15 cellular contexts compared by ENCODE assay signal in the genomic region with DNA sequence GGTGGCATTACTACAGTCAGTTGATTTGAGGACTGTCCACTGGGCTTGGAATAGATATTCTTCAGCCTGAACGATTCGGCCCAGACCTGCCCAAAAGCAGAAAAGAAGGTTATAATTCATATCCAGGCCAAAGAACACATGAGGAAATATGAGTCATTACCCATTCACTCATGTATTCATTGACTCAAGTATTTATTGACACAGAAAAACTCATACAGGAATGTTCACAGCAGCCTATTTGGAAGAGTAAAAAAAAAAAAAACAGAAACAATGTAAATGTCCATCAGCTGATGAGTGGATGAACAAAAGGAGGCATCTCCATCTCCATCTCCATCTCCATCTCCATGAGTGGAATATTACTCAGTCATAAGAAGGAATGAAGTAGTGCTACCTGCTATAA. TPM values are rescaled to one million over a fixed set of nuclear protein-coding genes. Genes with fewer than 3 reads are reported as not detected.
DNase-seq lines count a peak whose midpoint lies in the region; ATAC-seq, FAIRE-seq and TF ChIP-seq lines count a peak whose summit lies in the region.
"Had no signal": no experiment of that assay in that cellular context is flagged by ENCODE, and none has a peak within 500 bp of the region (broad histone marks: within the 10 kb centered on the region; RNA-seq: fewer than 3 reads in every experiment).

No MANE protein-coding gene starts in this region.

- H3K27ac ChIP-seq in A549: no peak overlapping the region
- no peak overlapping the region for H3K27ac ChIP-seq in adrenal gland
- H3K27ac ChIP-seq: coronary artery, right lobe of liver, testis had no signal

- no peak overlapping the region for H3K4me3 Mint-ChIP-seq in activated CD8-positive, alpha-beta T cell treated with anti-CD3 and anti-CD28 coated beads for 36 hours
- H3K4me3 Mint-ChIP-seq: T-helper 1 cell treated with Interleukin-12 subunit alpha and Interleukin-12 subunit beta and Interleukin-4 antibody, amounts not matched to agents 30 μg/mL and 1 μg/mL, for 36 hours had no signal

- intact Hi-C loops in adrenal gland (cut with DNase I): no loop called here
- intact Hi-C loops in activated CD8-positive, alpha-beta T cell treated with anti-CD3 and anti-CD28 coated beads for 36 hours (cut with micrococcal nuclease): no loop called here

- H3K4me3 ChIP-seq in A549 (no peak overlapping the region), adrenal gland (no peak overlapping the region)
- H3K4me3 ChIP-seq: coronary artery, right lobe of liver, testis had no signal

- no peaks in the 10 kb centered on the region for H3K9me3 Mint-ChIP-seq in activated CD8-positive, alpha-beta T cell treated with anti-CD3 and anti-CD28 coated beads for 36 hours
- H3K9me3 Mint-ChIP-seq: T-helper 1 cell treated with Interleukin-12 subunit alpha and Interleukin-12 subunit beta and Interleukin-4 antibody, amounts not matched to agents 30 μg/mL and 1 μg/mL, for 36 hours had no signal

- CTCF ChIA-PET in A549 (lab: Yijun Ruan, JAX): no interaction called here
- CTCF ChIA-PET in activated CD8-positive, alpha-beta T cell treated with anti-CD3 and anti-CD28 coated beads for 36 hours (lab: Charles Lee): no interaction called here

- POLR2A ChIA-PET in A549 (lab: Yijun Ruan, JAX): no interaction called here
- POLR2A ChIA-PET in activated CD8-positive, alpha-beta T cell treated with anti-CD3 and anti-CD28 coated beads for 36 hours (lab: Charles Lee): no interaction called here

- H3K36me3 ChIP-seq in adrenal gland (replicated peaks in 1 of 2): no peaks in the 10 kb centered on the region
- H3K36me3 ChIP-seq: right lobe of liver had no signal

- H3K36me3 Mint-ChIP-seq in activated CD8-positive, alpha-beta T cell treated with anti-CD3 and anti-CD28 coated beads for 36 hours (ENCODE audit: low read depth): no peaks in the 10 kb centered on the region

- no peak overlapping the region for H3K27ac Mint-ChIP-seq in activated CD8-positive, alpha-beta T cell treated with anti-CD3 and anti-CD28 coated beads for 36 hours
- H3K27ac Mint-ChIP-seq: T-helper 1 cell treated with Interleukin-12 subunit alpha and Interleukin-12 subunit beta and Interleukin-4 antibody, amounts not matched to agents 30 μg/mL and 1 μg/mL, for 36 hours had no signal

- no peak for FAIRE-seq in A549 (lab: Jason Lieb, UNC)

- no peak for TF ChIP-seq RAD21 in A549 (conservative IDR thresholded peaks at IDR 0.05 in 1 of 2, IDR thresholded peaks at IDR 0.05 in 1 of 2)

- H3K4me1 Mint-ChIP-seq in activated CD8-positive, alpha-beta T cell treated with anti-CD3 and anti-CD28 coated beads for 36 hours (ENCODE audit: low read depth): no peaks in the 10 kb centered on the region

- no peak for TF ChIP-seq EP300 in A549 (IDR thresholded peaks at IDR 0.05)

- no peak for TF ChIP-seq POLR2A in A549 (IDR thresholded peaks at IDR 0.05; ENCODE audit: low read length)
- TF ChIP-seq POLR2A in adrenal gland (IDR thresholded peaks at IDR 0.05): no peak

- H3K4me2 ChIP-seq in A549: peak overlapping the region; percentile 56

- peak; percentile 64 to 70; a peak in 5 of 6 replicates for ATAC-seq in A549
- ATAC-seq in activated CD8-positive, alpha-beta T cell treated with anti-CD3 and anti-CD28 coated beads for 36 hours: no peak
- ATAC-seq in HG03097 (IDR thresholded peaks at IDR 0.05; ENCODE audit: low FRiP score, unreplicated experiment): no peak

- no peaks in the 10 kb centered on the region for H3K9me3 ChIP-seq in A549
- no peaks in the 10 kb centered on the region for H3K9me3 ChIP-seq in adrenal gland (replicated peaks in 1 of 3)
- H3K9me3 ChIP-seq: right lobe of liver, testis had no signal

- DNase-seq in A549 (ENCODE audit: low read depth in 1 of 2, low spot score in 1 of 2) (peak in 1 of 2 experiments; percentile 42), HPDE6-E6E7 (ENCODE audit: extremely low spot score) (peak; percentile 77), astrocyte of the hippocampus (ENCODE audit: low read depth, low spot score) (peak; percentile 67), hepatic stellate cell (ENCODE audit: low spot score) (peak; percentile 51), adrenal gland (no peak), NCI-H526 treated with DMSO at 0.1 percent for 48 hours (lab: John Stamatoyannopoulos, UW) (no peak)
- no peak for DNase-seq in activated CD8-positive, alpha-beta T cell treated with anti-CD3 and anti-CD28 coated beads for 36 hours
- DNase-seq: activated CD4-positive, alpha-beta T cell treated with anti-CD3 and anti-CD28 coated beads, Interleukin-2, amount 50 U/mL, for 48 hours; GDM1; hypothalamus; right lobe of liver; testis had no signal

- no peaks in the 10 kb centered on the region for H3K27me3 Mint-ChIP-seq in activated CD8-positive, alpha-beta T cell treated with anti-CD3 and anti-CD28 coated beads for 36 hours

- no peaks in the 10 kb centered on the region for H3K27me3 ChIP-seq in adrenal gland
- H3K27me3 ChIP-seq: right lobe of liver, testis had no signal

- 4% methylated on average over 2 of the region's 2 CpGs for WGBS in A549 (ENCODE audit: missing lambda C conversion rate)
- 26 to 48% (median 37%) methylated on average over 2 of the region's 2 CpGs for WGBS in adrenal gland, 4 donors

- TF ChIP-seq CTCF in A549 (IDR thresholded peaks at IDR 0.05) (no peak), adrenal gland (IDR thresholded peaks at IDR 0.05) (no peak)
- TF ChIP-seq CTCF in activated CD8-positive, alpha-beta T cell treated with anti-CD3 and anti-CD28 coated beads for 36 hours (IDR thresholded peaks at IDR 0.05): no peak

- H3K4me1 ChIP-seq in A549 (peaks cover 10% of the 10 kb centered on the region), adrenal gland (replicated peaks in 1 of 2) (no peaks in the 10 kb centered on the region)
- H3K4me1 ChIP-seq: right lobe of liver, testis had no signal

TF ChIP-seq in A549, 52 proteins besides CTCF, POLR2A, EP300 and RAD21:
- TF ChIP-seq, protein P1, sequence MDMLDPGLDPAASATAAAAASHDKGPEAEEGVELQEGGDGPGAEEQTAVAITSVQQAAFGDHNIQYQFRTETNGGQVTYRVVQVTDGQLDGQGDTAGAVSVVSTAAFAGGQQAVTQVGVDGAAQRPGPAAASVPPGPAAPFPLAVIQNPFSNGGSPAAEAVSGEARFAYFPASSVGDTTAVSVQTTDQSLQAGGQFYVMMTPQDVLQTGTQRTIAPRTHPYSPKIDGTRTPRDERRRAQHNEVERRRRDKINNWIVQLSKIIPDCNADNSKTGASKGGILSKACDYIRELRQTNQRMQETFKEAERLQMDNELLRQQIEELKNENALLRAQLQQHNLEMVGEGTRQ (IDR thresholded peaks at IDR 0.05): no peak
- TF ChIP-seq ZFP36 (IDR thresholded peaks at IDR 0.05; ENCODE audit: borderline replicate concordance, partially characterized antibody): no peak
- TF ChIP-seq JUNB (IDR thresholded peaks at IDR 0.05): peak; percentile 43; the same call in 1 of the 2 replicates
- TF ChIP-seq FOSL2 (IDR thresholded peaks at IDR 0.05): peak; percentile 61; the same call in 1 of the 2 replicates
- peak; percentile 78 for TF ChIP-seq FOSL2 (CRISPR knock-in tag; IDR thresholded peaks at IDR 0.05)
TF ChIP-seq in A549: peak in this region for 2.

RNA-seq across cellular contexts. Expression of a gene that starts 15.9 kb away (rescaled TPM):
- polyA plus RNA-seq in A549 (2011; rRNA removed) (0.90 and 0.91 TPM in 2 replicates), A549 (2017; fragmentation: RNase III; extraction: RNeasy Plus Mini Kit Qiagen cat#74134 plus additional on column Dnase treatment) (0.37 to 0.57 TPM (median 0.47 TPM) in 3 replicates), adrenal gland (1 to 10 TPM; 2.7 to 6.1 (median 2.7) TPM)
- polyA plus RNA-seq in A549 (2012; cell fraction: cytosol; rRNA removed): 0.11 and 0.25 TPM in 2 replicates
- polyA plus RNA-seq in A549 (2012; cell fraction: nucleus; rRNA removed): 0.08 and 0.17 TPM in 2 replicates
- polyA minus RNA-seq in A549 (2011; rRNA and poly(A)+ RNA removed): 0.88 and 1.5 TPM in 2 replicates
- total RNA-seq in adrenal gland: 10 to 100 TPM in 1 of 8 donors, 1 to 10 TPM in 7; 1.2 to 12.2 (median 4.6) TPM
- total RNA-seq in activated CD8-positive, alpha-beta T cell treated with anti-CD3 and anti-CD28 coated beads for 36 hours: 1 to 10 TPM in 1 of 2 experiments, under 1 TPM in 1; 0.59 to 1.4 TPM

RNA-seq across cellular contexts. Expression of a gene that starts 16.4 kb away (rescaled TPM):
- polyA plus RNA-seq in A549 (2011; rRNA removed) (32.1 and 51.8 TPM in 2 replicates), A549 (2017; fragmentation: RNase III; extraction: RNeasy Plus Mini Kit Qiagen cat#74134 plus additional on column Dnase treatment) (30.2 to 32.7 TPM (median 32.5 TPM) in 3 replicates), adrenal gland (100 to 1,000 TPM in 1 of 3 donors, 10 to 100 TPM in 2; 85.9 to 191 (median 92.7) TPM)
- 44.8 and 57.0 TPM in 2 replicates for polyA plus RNA-seq in A549 (2012; cell fraction: cytosol; rRNA removed)
- polyA plus RNA-seq in A549 (2012; cell fraction: nucleus; rRNA removed): 27.0 and 65.1 TPM in 2 replicates
- 11.3 and 12.9 TPM in 2 replicates for polyA minus RNA-seq in A549 (2011; rRNA and poly(A)+ RNA removed)
- 100 to 1,000 TPM in 2 of 8 donors, 10 to 100 TPM in 6; 48.7 to 141 (median 88.3) TPM for total RNA-seq in adrenal gland
- 10 to 100 TPM; 44.1 to 44.3 TPM for total RNA-seq in activated CD8-positive, alpha-beta T cell treated with anti-CD3 and anti-CD28 coated beads for 36 hours

RNA-seq across cellular contexts. Expression of a gene that starts 23.1 kb away (rescaled TPM):
- polyA plus RNA-seq in A549 (2011; rRNA removed) (1.4 and 1.6 TPM in 2 replicates), A549 (2017; fragmentation: RNase III; extraction: RNeasy Plus Mini Kit Qiagen cat#74134 plus additional on column Dnase treatment) (0.62 to 0.75 TPM (median 0.63 TPM) in 3 replicates), adrenal gland (1 to 10 TPM; 2.9 to 3.5 (median 3.4) TPM)
- 0.29 and 0.70 TPM in 2 replicates for polyA plus RNA-seq in A549 (2012; cell fraction: cytosol; rRNA removed)
- 0.47 and 0.69 TPM in 2 replicates for polyA plus RNA-seq in A549 (2012; cell fraction: nucleus; rRNA removed)
- polyA minus RNA-seq in A549 (2011; rRNA and poly(A)+ RNA removed): 2.8 and 3.0 TPM in 2 replicates
- 1 to 10 TPM; 1.8 to 8.3 (median 5.0) TPM for total RNA-seq in adrenal gland
- total RNA-seq in activated CD8-positive, alpha-beta T cell treated with anti-CD3 and anti-CD28 coated beads for 36 hours: 1 to 10 TPM in 1 of 2 experiments, under 1 TPM in 1; 0.60 to 3.0 TPM

RNA-seq across cellular contexts. Expression of a gene that starts 59.3 kb away (rescaled TPM):
- polyA plus RNA-seq in A549 (2011; rRNA removed) (1.7 and 2.4 TPM in 2 replicates), A549 (2017; fragmentation: RNase III; extraction: RNeasy Plus Mini Kit Qiagen cat#74134 plus additional on column Dnase treatment) (0.35 to 0.59 TPM (median 0.42 TPM) in 3 replicates), adrenal gland (under 1 TPM; 0.07 to 0.35 (median 0.16) TPM)
- 0.61 and 0.71 TPM in 2 replicates for polyA plus RNA-seq in A549 (2012; cell fraction: cytosol; rRNA removed)
- 0.35 and 0.44 TPM in 2 replicates for polyA plus RNA-seq in A549 (2012; cell fraction: nucleus; rRNA removed)
- 1.9 and 3.0 TPM in 2 replicates for polyA minus RNA-seq in A549 (2011; rRNA and poly(A)+ RNA removed)
- 1 to 10 TPM in 2 of 8 donors, under 1 TPM in 6; 0.09 to 4.0 (median 0.39) TPM for total RNA-seq in adrenal gland
- 10 to 100 TPM in 1 of 2 experiments, 1 to 10 TPM in 1; 9.8 to 10.3 TPM for total RNA-seq in activated CD8-positive, alpha-beta T cell treated with anti-CD3 and anti-CD28 coated beads for 36 hours

Comparison
In these comparisons a context has a peak if more than half of its experiments do, and no peak if none do; other contexts are left out.
1. ATAC-seq: peak in A549 (2 of 2); none in activated CD8-positive, alpha-beta T cell treated with anti-CD3 and anti-CD28 coated beads for 36 hours (single experiment) and HG03097 (single experiment).
2. DNase-seq: peak in HPDE6-E6E7 (single experiment), astrocyte of the hippocampus (single experiment) and hepatic stellate cell (single experiment); none in adrenal gland (0 of 7), activated CD8-positive, alpha-beta T cell treated with anti-CD3 and anti-CD28 coated beads for 36 hours (single experiment) and NCI-H526 treated with DMSO at 0.1 percent for 48 hours (single experiment).